In the genomic region with DNA sequence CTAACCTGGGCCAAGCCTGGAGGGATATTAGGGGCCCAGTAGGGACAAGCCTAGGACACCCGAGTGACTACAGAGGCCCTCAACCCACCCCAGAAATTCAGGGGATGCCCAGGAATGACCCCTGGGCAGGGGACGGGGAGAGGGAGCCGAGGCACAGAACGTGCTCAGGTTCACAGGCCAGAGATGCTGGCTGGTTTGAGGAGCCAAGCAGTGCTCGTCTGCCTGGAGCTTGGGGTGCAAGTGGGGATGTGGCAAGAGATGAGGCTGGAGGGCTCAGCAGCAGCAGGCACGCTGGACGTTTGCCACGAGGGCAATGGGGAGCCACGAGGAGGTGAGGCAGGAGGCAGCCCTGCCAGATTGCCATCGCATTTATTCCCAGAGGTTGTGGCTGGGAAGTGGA, we compare ENCODE assay signal across 30 cellular contexts. TPM values are rescaled to one million over a fixed set of nuclear protein-coding genes. Genes with fewer than 3 reads are reported as not detected.
"Had no signal": no experiment of that assay in that cellular context is flagged by ENCODE, and none has a peak within 500 bp of the region (broad histone marks: within the 10 kb centered on the region; RNA-seq: fewer than 3 reads in every experiment).

No MANE protein-coding gene starts in this region.

- ATAC-seq: foreskin keratinocyte; gastroesophageal sphincter; heart left ventricle; left colon; naive thymus-derived CD8-positive, alpha-beta T cell; right lobe of liver; stimulated activated naive CD8-positive, alpha-beta T cell treated with anti-CD3 and anti-CD28 coated beads, Interleukin-15, amount 100 ng/mL, for 72 hours had no signal

- H3K27ac Mint-ChIP-seq: dendritic cell treated with granulocyte-macrophage colony-stimulating factor and Interleukin-4, amounts not matched to agents 40 ng/mL and 50 ng/mL, for 4 days; naive thymus-derived CD8-positive, alpha-beta T cell; nephron progenitor cell; progenitor cell of endocrine pancreas; stimulated activated naive CD8-positive, alpha-beta T cell treated with anti-CD3 and anti-CD28 coated beads, Interleukin-15, amount 100 ng/mL, for 72 hours had no signal

- H3K79me2 ChIP-seq: hepatocyte, parathyroid adenoma had no signal

- H3K27ac ChIP-seq: colonic mucosa, esophagus muscularis mucosa, foreskin keratinocyte, gastroesophageal sphincter, heart left ventricle, hepatocyte, left ventricle myocardium inferior, lower lobe of right lung, parathyroid adenoma, right lobe of liver, suprapubic skin, transverse colon, vagina had no signal

- H3K4me3 ChIP-seq: colonic mucosa, esophagus muscularis mucosa, gastroesophageal sphincter, heart left ventricle, hepatocyte, left ventricle myocardium inferior, lower lobe of right lung, right lobe of liver, smooth muscle cell, suprapubic skin, transverse colon, vagina had no signal

- H2AFZ ChIP-seq: hepatocyte, parathyroid adenoma had no signal

- FAIRE-seq: endothelial cell of umbilical vein, islet of Langerhans had no signal

- DNase-seq: colonic mucosa; effector CD8-positive, alpha-beta T cell; foreskin keratinocyte; kidney glomerular epithelial cell; left colon; left ventricle myocardium inferior; lower lobe of right lung; naive thymus-derived CD8-positive, alpha-beta T cell; nephron progenitor cell; stimulated activated CD4-positive, alpha-beta T cell treated with anti-CD3 and anti-CD28 coated beads, Interleukin-12 subunit alpha, Interleukin-12 subunit beta, amount 100 ng/mL, for 4 hours; stimulated activated CD4-positive, alpha-beta T cell treated with anti-CD3 and anti-CD28 coated beads, Interleukin-1b, Interleukin-23, amount 100 ng/mL, for 48 hours; stimulated activated CD4-positive, alpha-beta T cell treated with anti-CD3 and anti-CD28 coated beads, Interleukin-4, amount 100 ng/mL, for 1 hour; stimulated activated CD8-positive, alpha-beta memory T cell treated with anti-CD3 and anti-CD28 coated beads, Interleukin-4, amount 100 ng/mL, for 48 hours; stimulated activated naive CD4-positive, alpha-beta T cell; stimulated activated naive CD8-positive, alpha-beta T cell treated with anti-CD3 and anti-CD28 coated beads, Interleukin-15, amount 100 ng/mL, for 72 hours; transverse colon had no signal

- H3K4me3 Mint-ChIP-seq: dendritic cell treated with granulocyte-macrophage colony-stimulating factor and Interleukin-4, amounts not matched to agents 40 ng/mL and 50 ng/mL, for 4 days; naive thymus-derived CD8-positive, alpha-beta T cell; nephron progenitor cell; stimulated activated naive CD8-positive, alpha-beta T cell treated with anti-CD3 and anti-CD28 coated beads, Interleukin-15, amount 100 ng/mL, for 72 hours had no signal

- H3K9ac ChIP-seq: parathyroid adenoma had no signal

- H3K4me2 ChIP-seq: hepatocyte, smooth muscle cell had no signal

- H3K27me3 ChIP-seq: colonic mucosa, esophagus muscularis mucosa, foreskin keratinocyte, heart left ventricle, hepatocyte, right lobe of liver, suprapubic skin, transverse colon, vagina had no signal

- H3K4me1 ChIP-seq: colonic mucosa, esophagus muscularis mucosa, foreskin keratinocyte, gastroesophageal sphincter, left ventricle myocardium inferior, lower lobe of right lung, parathyroid adenoma, right lobe of liver, suprapubic skin, transverse colon, vagina had no signal

- H3K36me3 ChIP-seq: colonic mucosa, esophagus muscularis mucosa, gastroesophageal sphincter, heart left ventricle, left ventricle myocardium inferior, lower lobe of right lung, right lobe of liver, suprapubic skin, transverse colon, vagina had no signal

- H3K9me3 ChIP-seq: colonic mucosa, vagina had no signal

RNA-seq across cellular contexts. Expression of gene EMID1, which starts 34.0 kb away (rescaled TPM):
- total RNA-seq: foreskin keratinocyte; naive thymus-derived CD8-positive, alpha-beta T cell had no signal
- polyA plus RNA-seq: fibroblast of lung; foreskin keratinocyte; naive thymus-derived CD8-positive, alpha-beta T cell had no signal
